In the genomic region with DNA sequence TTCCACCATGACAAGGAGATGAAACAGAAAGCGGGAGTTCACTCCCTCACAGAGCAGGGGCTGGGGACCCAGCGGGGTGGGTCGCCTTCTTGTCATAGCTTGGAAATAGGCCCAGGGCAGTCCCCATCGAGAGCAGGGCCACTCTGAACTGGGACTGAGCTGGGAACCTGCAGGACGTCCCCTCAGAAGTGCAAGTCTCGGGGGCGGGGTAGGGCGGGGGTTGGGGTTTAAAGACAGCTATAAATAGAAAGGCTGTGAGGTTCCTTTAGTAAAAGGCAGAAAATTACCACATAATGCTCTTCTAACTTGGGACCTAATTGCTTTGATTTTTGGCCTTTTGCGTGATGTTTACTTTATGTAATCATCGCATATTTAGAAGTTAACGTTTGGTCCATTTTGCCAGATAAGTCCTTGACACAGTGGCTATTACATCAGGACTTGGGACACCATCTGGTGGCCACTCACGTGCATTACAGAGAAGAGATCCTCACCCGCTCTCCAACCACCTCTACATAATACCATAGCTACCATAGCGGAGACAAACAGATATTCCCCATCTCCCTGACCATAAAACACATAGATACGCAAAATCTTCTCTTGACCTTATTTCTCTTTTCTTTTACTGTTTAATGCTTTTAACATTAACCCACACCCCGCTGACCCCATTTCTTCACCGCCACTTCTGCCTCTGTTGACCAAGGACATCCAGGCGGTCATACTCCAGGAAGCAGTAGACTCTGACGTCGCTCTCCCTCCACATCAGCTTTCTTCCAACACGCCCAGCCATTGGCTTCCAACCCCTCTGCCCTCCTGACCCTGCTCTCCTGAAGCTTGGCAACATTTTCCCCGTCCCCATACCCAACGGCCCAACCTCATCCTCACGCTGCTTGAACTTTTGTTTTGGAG, we compare ENCODE assay signal across 8 cellular contexts. TPM values are rescaled to one million over a fixed set of nuclear protein-coding genes. Genes with fewer than 3 reads are reported as not detected.
DNase-seq lines count a peak whose midpoint lies in the region; ATAC-seq and TF ChIP-seq lines count a peak whose summit lies in the region.

No MANE protein-coding gene starts in this region.

- TF ChIP-seq CTCF in esophagus squamous epithelium (IDR thresholded peaks at IDR 0.05) (peak; percentile 57 to 78 (median 64)), mucosa of descending colon (IDR thresholded peaks at IDR 0.05) (peak; percentile 52), upper lobe of left lung (IDR thresholded peaks at IDR 0.05) (peak; percentile 62 to 80 (median 72))

- H3K27me3 ChIP-seq in esophagus squamous epithelium (peaks cover 0 to 14% (median 0%) of the 10 kb centered on the region in 4 donors), upper lobe of left lung (no peaks in the 10 kb centered on the region)

- TF ChIP-seq POLR2A in esophagus squamous epithelium (IDR thresholded peaks at IDR 0.05) (no peak), upper lobe of left lung (IDR thresholded peaks at IDR 0.05) (no peak)

- no peak overlapping the region for H3K4me3 ChIP-seq in esophagus squamous epithelium
- H3K4me3 ChIP-seq in mucosa of descending colon = no peak overlapping the region
- no peak overlapping the region for H3K4me3 ChIP-seq in upper lobe of left lung

- WGBS in esophagus squamous epithelium, 2 donors = 48 to 50% methylated on average over 16 to 20 of the region's 24 CpGs
- WGBS in upper lobe of left lung, 2 donors = 47 to 50% methylated on average over 23 to 24 of the region's 24 CpGs

- intact Hi-C loops in esophagus squamous epithelium (cut with DNase I) (no loop called here), mucosa of descending colon (cut with DNase I, micrococcal nuclease) (no loop called here)

- ATAC-seq in mucosa of descending colon (peak; percentile 81), upper lobe of left lung (ENCODE audit: low FRiP score in 2 of 2) (peak; percentile 78 to 83)

- TF ChIP-seq EP300 in upper lobe of left lung (IDR thresholded peaks at IDR 0.05) = no peak

- DNase-seq in COLO829 (ENCODE audit: low spot score) = peak; percentile 96
- peak; percentile 6 for DNase-seq in HCEC 1CT
- peak; percentile 34 for DNase-seq in NCI-H774 (lab: John Stamatoyannopoulos, UW)
- peak; percentile 58 for DNase-seq in activated CD8-positive, alpha-beta memory T cell treated with anti-CD3 and anti-CD28 coated beads, Interleukin-2, amount 50 U/mL, for 4 hours
- no peak for DNase-seq in esophagus squamous epithelium (lab: John Stamatoyannopoulos, UW)
- peak in 2 of 3 donors; percentile 55 to 73 for DNase-seq in mucosa of descending colon
- peak in 1 of 2 donors; percentile 64 for DNase-seq in upper lobe of left lung
- no peak for DNase-seq in GOT3 (lab: John Stamatoyannopoulos, UW)

- no peak overlapping the region for H3K27ac ChIP-seq in esophagus squamous epithelium
- no peak overlapping the region for H3K27ac ChIP-seq in upper lobe of left lung

- peaks cover 0 to 8% (median 0%) of the 10 kb centered on the region in 3 donors for H3K4me1 ChIP-seq in esophagus squamous epithelium
- no peaks in the 10 kb centered on the region for H3K4me1 ChIP-seq in mucosa of descending colon (ENCODE audit: low read depth)
- H3K4me1 ChIP-seq in upper lobe of left lung = peaks cover 0 to 16% (median 0%) of the 10 kb centered on the region in 4 donors

- no peaks in the 10 kb centered on the region for H3K9me3 ChIP-seq in esophagus squamous epithelium
- H3K9me3 ChIP-seq in mucosa of descending colon = no peaks in the 10 kb centered on the region
- no peaks in the 10 kb centered on the region for H3K9me3 ChIP-seq in upper lobe of left lung

- H3K36me3 ChIP-seq in esophagus squamous epithelium = no peaks in the 10 kb centered on the region
- no peaks in the 10 kb centered on the region for H3K36me3 ChIP-seq in mucosa of descending colon (ENCODE audit: low read depth)
- H3K36me3 ChIP-seq in upper lobe of left lung = no peaks in the 10 kb centered on the region

RNA-seq across cellular contexts. Expression of gene PIK3R6, which starts 27.5 kb away (rescaled TPM):
- total RNA-seq in esophagus squamous epithelium = 1 to 10 TPM in 1 of 4 donors, under 1 TPM in 3; 0.22 to 2.5 (median 0.35) TPM
- 1 to 10 TPM in 2 of 3 donors, under 1 TPM in 1; 0.32 to 1.9 (median 1.7) TPM for total RNA-seq in mucosa of descending colon
- 1 to 10 TPM; 1.1 to 4.2 (median 2.4) TPM for total RNA-seq in upper lobe of left lung

Comparison
In these comparisons a context has a peak if more than half of its experiments do, and no peak if none do; other contexts are left out.
1. DNase-seq: peak in COLO829 (single experiment), HCEC 1CT (single experiment), NCI-H774 (single experiment), activated CD8-positive, alpha-beta memory T cell treated with anti-CD3 and anti-CD28 coated beads, Interleukin-2, amount 50 U/mL, for 4 hours (single experiment) and mucosa of descending colon (2 of 3); none in esophagus squamous epithelium (single experiment) and GOT3 (single experiment).
2. Peak in every context shown above with its lines, with median percentiles within 50 percentile points of each other: CTCF ChIP-seq.